Comparison of ENCODE assay signal across 19 cellular contexts in genomic region chr16:68774982-68775381, GRCh38. TPM values are rescaled to one million over a fixed set of nuclear protein-coding genes. Genes with fewer than 3 reads are reported as not detected.
DNase-seq lines count a peak whose midpoint lies in the region; ATAC-seq, FAIRE-seq and TF ChIP-seq lines count a peak whose summit lies in the region.
"Had no signal": no experiment of that assay in that cellular context is flagged by ENCODE, and none has a peak within 500 bp of the region (broad histone marks: within the 10 kb centered on the region; RNA-seq: fewer than 3 reads in every experiment).

No MANE protein-coding gene starts in this region.

- H3K36me3 ChIP-seq in HepG2 (replicated peaks in 1 of 2; ENCODE audit: control insufficient read depth in 1 of 2, insufficient read depth in 2 of 2, low read length in 2 of 2) = no peaks in the 10 kb centered on the region
- H3K36me3 ChIP-seq in right lobe of liver = peaks cover 0 to 2% (median 0%) of the 10 kb centered on the region in 4 donors
- H3K36me3 ChIP-seq in parathyroid adenoma (ENCODE audit: control insufficient read depth, insufficient read depth, low read length) = no peaks in the 10 kb centered on the region
- H3K36me3 ChIP-seq: BLaER1 treated with 17β-estradiol and CSF1 and Interleukin-3, amounts not matched to agents 10 nM and 100 nM had no signal

- H3K27me3 ChIP-seq in HepG2 (ENCODE audit: control insufficient read depth in 1 of 2, insufficient read depth in 2 of 2, low read length in 2 of 2) (no peaks in the 10 kb centered on the region), right lobe of liver (no peaks in the 10 kb centered on the region), parathyroid adenoma (ENCODE audit: control insufficient read depth, insufficient read depth, low read length) (no peaks in the 10 kb centered on the region)
- H3K27me3 ChIP-seq: BLaER1 treated with 17β-estradiol and CSF1 and Interleukin-3, amounts not matched to agents 10 nM and 100 nM had no signal

- H3K9me3 Mint-ChIP-seq in WTC11 = no peaks in the 10 kb centered on the region
- H3K9me3 Mint-ChIP-seq: CD4-positive, CD25-positive, alpha-beta regulatory T cell had no signal

- in situ Hi-C loops in HepG2 (cut with HindIII; ENCODE audit: extremely low pct_ligation_motif_present, low pct_unique_long_range_greater_than_20kb) = no loop called here

- TF ChIP-seq POLR2A in HepG2 (IDR thresholded peaks at IDR 0.05; ENCODE audit: insufficient read depth in 1 of 2, low read depth in 2 of 2, low read length in 2 of 2) (no peak), right lobe of liver (IDR thresholded peaks at IDR 0.05) (no peak)

- POLR2A ChIA-PET in HepG2 (lab: Yijun Ruan, JAX) = interaction anchor here (1.7 to 2.5 kb wide), 2 partner anchors 15 to 35 kb away, joined by 4 to 5 read pairs; no protein-coding TSS in a partner anchor
- POLR2A ChIA-PET in WTC11 (lab: Charles Lee) = no interaction called here

- CTCF ChIA-PET in HepG2 (lab: Yijun Ruan, JAX; ENCODE audit: low intra/inter-chr PET ratio, low total read pairs) = no interaction called here
- CTCF ChIA-PET in WTC11 (lab: Charles Lee) = no interaction called here

- no peak overlapping the region for H3K4me3 Mint-ChIP-seq in WTC11
- H3K4me3 Mint-ChIP-seq: CD4-positive, CD25-positive, alpha-beta regulatory T cell had no signal

- H4K20me1 ChIP-seq in HepG2 (ENCODE audit: insufficient read depth, low read length) = no peaks in the 10 kb centered on the region
- H4K20me1 ChIP-seq: BLaER1 treated with 17β-estradiol and CSF1 and Interleukin-3, amounts not matched to agents 10 nM and 100 nM had no signal

- BruUV-seq in HepG2 (replicated peaks; lab: Mats Ljungman, UMichigan) = no TSS peak

- H3K27ac ChIP-seq in HepG2 (ENCODE audit: extremely low read length, insufficient read depth, low read length) (no peak overlapping the region), right lobe of liver (no peak overlapping the region), parathyroid adenoma (peak overlapping the region; percentile 87)
- H3K27ac ChIP-seq: BLaER1 treated with 17β-estradiol and CSF1 and Interleukin-3, amounts not matched to agents 10 nM and 100 nM had no signal

- H3K36me3 Mint-ChIP-seq in WTC11 = peaks cover 30% of the 10 kb centered on the region
- H3K36me3 Mint-ChIP-seq: CD4-positive, CD25-positive, alpha-beta regulatory T cell had no signal

- TF ChIP-seq CTCF in HepG2 (CRISPR knock-in tag; IDR thresholded peaks at IDR 0.05) (no peak), right lobe of liver (IDR thresholded peaks at IDR 0.05) (no peak), WTC11 (IDR thresholded peaks at IDR 0.05) (no peak), parathyroid adenoma (IDR thresholded peaks at IDR 0.05) (no peak)

- H3K4me1 ChIP-seq in HepG2 (ENCODE audit: insufficient read depth, low read length) = peaks cover 20% of the 10 kb centered on the region
- H3K4me1 ChIP-seq in right lobe of liver = peaks cover 0 to 28% (median 11%) of the 10 kb centered on the region in 4 donors
- peaks cover 69% of the 10 kb centered on the region for H3K4me1 ChIP-seq in parathyroid adenoma

- H3K4me2 ChIP-seq in HepG2 (ENCODE audit: low read depth, low read length) = no peak overlapping the region
- no peak overlapping the region for H3K4me2 ChIP-seq in parathyroid adenoma (ENCODE audit: low read length)
- H3K4me2 ChIP-seq: BLaER1 treated with 17β-estradiol and CSF1 and Interleukin-3, amounts not matched to agents 10 nM and 100 nM had no signal

- ATAC-seq in HepG2 (no peak), right lobe of liver (no peak), WTC11 (no peak), GM18502 (IDR thresholded peaks at IDR 0.05; ENCODE audit: poor library complexity, unreplicated experiment) (no peak)
- ATAC-seq: HCT116 had no signal

- no peak for FAIRE-seq in HepG2 (lab: Jason Lieb, UNC)
- FAIRE-seq: G401.6, GM19239 had no signal

- 89% methylated on average over 5 of the region's 5 CpGs for WGBS in HepG2 (ENCODE audit: low lambda C conversion rate)
- WGBS in right lobe of liver (ENCODE audit: insufficient coverage, low coverage, low lambda C conversion rate, missing lambda C conversion rate) = 87% methylated on average over 5 of the region's 5 CpGs

- H3K79me2 ChIP-seq in HepG2 (ENCODE audit: insufficient read depth, low read length) (no peaks in the 10 kb centered on the region), parathyroid adenoma (peaks cover 68% of the 10 kb centered on the region)

- TF ChIP-seq EP300 in HepG2 (IDR thresholded peaks at IDR 0.05; ENCODE audit: low read depth in 2 of 2, low read length in 2 of 2) (no peak), HepG2 (CRISPR knock-in tag; IDR thresholded peaks at IDR 0.05; ENCODE audit: borderline replicate concordance) (no peak)

- no peak for DNase-seq in HepG2 (ENCODE audit: low spot score)
- no peak for DNase-seq in right lobe of liver
- DNase-seq in WTC11 (ENCODE audit: low spot score) = no peak
- DNase-seq in A172 (ENCODE audit: low spot score) = no peak
- no peak for DNase-seq in SIG-M5 (lab: John Stamatoyannopoulos, UW)
- DNase-seq: 8988T; ACHN; Calu3; CD4-positive, CD25-positive, alpha-beta regulatory T cell; DMS 273 treated with DMSO at 0.1 percent for 48 hours; EL had no signal

- H3K9ac ChIP-seq in HepG2 (ENCODE audit: insufficient read depth, low read depth, low read length) (no peak overlapping the region), parathyroid adenoma (no peak overlapping the region)
- H3K9ac ChIP-seq: BLaER1 treated with 17β-estradiol and CSF1 and Interleukin-3, amounts not matched to agents 10 nM and 100 nM had no signal

- peaks cover 33% of the 10 kb centered on the region for H3K4me1 Mint-ChIP-seq in WTC11

- H3K27ac Mint-ChIP-seq in WTC11 = peak overlapping the region; percentile 68
- H3K27ac Mint-ChIP-seq: CD4-positive, CD25-positive, alpha-beta regulatory T cell had no signal

- TF ChIP-seq RAD21 in HepG2 (CRISPR knock-in tag; IDR thresholded peaks at IDR 0.05) = no peak

- H3K27me3 Mint-ChIP-seq in WTC11 (ENCODE audit: low read depth) = no peaks in the 10 kb centered on the region
- H3K27me3 Mint-ChIP-seq: CD4-positive, CD25-positive, alpha-beta regulatory T cell had no signal

- intact Hi-C loops in HepG2 (cut with micrococcal nuclease; ENCODE audit: unreplicated experiment) = no loop called here
- intact Hi-C loops in right lobe of liver (cut with DNase I) = no loop called here

- H3K9me3 ChIP-seq in HepG2 (ENCODE audit: low read length) = no peaks in the 10 kb centered on the region
- H3K9me3 ChIP-seq in right lobe of liver = no peaks in the 10 kb centered on the region
- no peaks in the 10 kb centered on the region for H3K9me3 ChIP-seq in parathyroid adenoma (ENCODE audit: control insufficient read depth, low read length)
- H3K9me3 ChIP-seq: BLaER1 treated with 17β-estradiol and CSF1 and Interleukin-3, amounts not matched to agents 10 nM and 100 nM had no signal

- H2AFZ ChIP-seq in HepG2 (ENCODE audit: low read length) (no peak overlapping the region), parathyroid adenoma (no peak overlapping the region)

- no peak overlapping the region for H3K4me3 ChIP-seq in HepG2 (replicated peaks in 1 of 3; ENCODE audit: insufficient read depth in 1 of 3, low read depth in 2 of 3, low read length in 3 of 3)
- no peak overlapping the region for H3K4me3 ChIP-seq in right lobe of liver
- H3K4me3 ChIP-seq in parathyroid adenoma (ENCODE audit: low read depth, low read length) = peak overlapping the region; percentile 14
- H3K4me3 ChIP-seq: BLaER1 treated with 17β-estradiol and CSF1 and Interleukin-3, amounts not matched to agents 10 nM and 100 nM had no signal

TF ChIP-seq in HepG2, 621 proteins besides CTCF, POLR2A, EP300 and RAD21:
- 0 out of 2 replicates have a peak, but pooled peaks have one; percentile 9 for TF ChIP-seq CEBPB (IDR thresholded peaks at IDR 0.05; ENCODE audit: borderline replicate concordance, low read depth, low read length)
- TF ChIP-seq ZNF382 (CRISPR knock-in tag; IDR thresholded peaks at IDR 0.05; ENCODE audit: borderline replicate concordance) = no peak

TF ChIP-seq in WTC11, 78 proteins besides CTCF, POLR2A, EP300 and RAD21 (continues in another document):
- TF ChIP-seq FOXK1 (CRISPR knock-in tag; IDR thresholded peaks at IDR 0.05) = no peak
- no peak for TF ChIP-seq TP53 (CRISPR knock-in tag; IDR thresholded peaks at IDR 0.05)

RNA-seq across cellular contexts. Expression of gene CDH1, which starts 37.9 kb away (rescaled TPM):
- total RNA-seq in HepG2 (2016; rRNA removed; fragmentation: Illumina TruSeq; extraction: Trizol) (0.70 and 0.95 TPM in 2 replicates), right lobe of liver (100 to 1,000 TPM in 1 of 6 experiments, 10 to 100 TPM in 5; 54.3 to 130 (median 76.5) TPM), WTC11 (2021) (265 to 281 TPM (median 278 TPM) in 3 replicates)
- 0.10 and 0.18 TPM in 2 replicates for total RNA-seq in HepG2 (2016; cell fraction: cytosol; rRNA removed; fragmentation: Illumina TruSeq; extraction: Trizol; ENCODE audit: low read depth)
- total RNA-seq in HepG2 (2016; cell fraction: insoluble cytoplasmic fraction; rRNA removed; fragmentation: Illumina TruSeq; extraction: Trizol) = 0.51 and 1.0 TPM in 2 replicates
- total RNA-seq in HepG2 (2016; cell fraction: membrane; rRNA removed; fragmentation: Illumina TruSeq; extraction: Trizol) = 0.17 and 0.31 TPM in 2 replicates
- total RNA-seq in HepG2 (2016; cell fraction: nucleus; rRNA removed; fragmentation: Illumina TruSeq; extraction: Trizol) = 1.9 and 2.1 TPM in 2 replicates
- 9.8 and 10.0 TPM in 2 replicates for polyA plus RNA-seq in HepG2 (2011; rRNA removed)
- polyA plus RNA-seq in HepG2 (2011; cell fraction: cytosol; rRNA removed) = 3.0 and 7.2 TPM in 2 replicates
- 4.1 and 7.8 TPM in 2 replicates for polyA plus RNA-seq in HepG2 (2011; cell fraction: nucleus; rRNA removed)
- 25.1 and 45.8 TPM in 2 replicates for polyA plus RNA-seq in HepG2 (2012)
- 0.11 and 0.24 TPM in 2 replicates for polyA plus RNA-seq in HepG2 (2016; cell fraction: cytosol; fragmentation: Illumina TruSeq; extraction: Trizol; ENCODE audit: low read depth)
- 0.56 and 1.3 TPM in 2 replicates for polyA plus RNA-seq in HepG2 (2016; cell fraction: insoluble cytoplasmic fraction; fragmentation: Illumina TruSeq; extraction: Trizol; ENCODE audit: low read depth)
- polyA plus RNA-seq in HepG2 (2016; cell fraction: membrane; fragmentation: Illumina TruSeq; extraction: Trizol; ENCODE audit: low read depth) = 0.18 and 0.21 TPM in 2 replicates
- polyA plus RNA-seq in HepG2 (2016; cell fraction: nucleus; fragmentation: Illumina TruSeq; extraction: Trizol; ENCODE audit: insufficient read depth, low read depth) = 2.6 and 4.5 TPM in 2 replicates
- polyA minus RNA-seq in HepG2 (2011; rRNA and poly(A)+ RNA removed; ENCODE audit: low replicate concordance) = 1.1 and 21.8 TPM in 2 replicates
- polyA minus RNA-seq in HepG2 (2011; cell fraction: cytosol; rRNA and poly(A)+ RNA removed) = 16.0 and 28.9 TPM in 2 replicates
- 5.7 and 10.7 TPM in 2 replicates for polyA minus RNA-seq in HepG2 (2011; cell fraction: nucleus; rRNA and poly(A)+ RNA removed)
- total RNA-seq in A172 (2014; rRNA removed; shearing (Covaris generic)) = 0.14 and 1.5 TPM in 2 replicates
- total RNA-seq: H4, HT1080 had no signal

Comparison
In these comparisons a context has a peak if more than half of its experiments do, and no peak if none do; other contexts are left out.
1. RNA of gene CDH1, which starts 37.9 kb away (total RNA-seq): 265 to 281 TPM in WTC11 and 54.3 to 130 TPM in right lobe of liver; 0.10 to 2.1 TPM in HepG2 and 0.14 to 1.5 TPM in A172; every median in the first group is over 10 times any median in the second.